ENCODE assay signal across 8 cellular contexts in genomic region chr4:140153744-140154571, GRCh38. TPM values are rescaled to one million over a fixed set of nuclear protein-coding genes. Genes with fewer than 3 reads are reported as not detected.
A peak's percentile ranks its signal among the peaks of the same experiment; 100 is the strongest.
DNase-seq lines count a peak whose midpoint lies in the region; ATAC-seq, FAIRE-seq and TF ChIP-seq lines count a peak whose summit lies in the region.

Gene MAML3, minus strand, starts transcription at chr4:140154184. Its CDS starts 857 bp downstream, at chr4:140153327.

- TF ChIP-seq CTCF in LNCaP clone FGC (IDR thresholded peaks at IDR 0.05; ENCODE audit: control insufficient read depth, extremely low read depth, insufficient read depth), result no peak
- peak in 3 of 6 experiments; percentile 2 to 25 (median 23) for TF ChIP-seq CTCF in esophagus squamous epithelium (IDR thresholded peaks at IDR 0.05)

- DNase-seq in C1 segment of cervical spinal cord (lab: John Stamatoyannopoulos, UW) (peak; percentile 39 to 98 (median 88)), LNCaP clone FGC (ENCODE audit: low read depth) (peak; percentile 90), RCC 7860 (ENCODE audit: low spot score) (peak; percentile 73), activated T-helper 1 cell treated with Interleukin-2 at 50 U/mL for 16 hours (ENCODE audit: low read depth) (peak; percentile 68), esophagus squamous epithelium (lab: John Stamatoyannopoulos, UW) (peak; percentile 31)
- peak; percentile 48 to 67 for DNase-seq in stimulated activated CD8-positive, alpha-beta memory T cell treated with anti-CD3 and anti-CD28 coated beads, Interleukin-4, amount 100 ng/mL, for 4 hours (ENCODE audit: low read depth in 2 of 2, low spot score in 1 of 2)

- no peaks in the 10 kb centered on the region for H3K9me3 ChIP-seq in esophagus squamous epithelium
- no peaks in the 10 kb centered on the region for H3K9me3 ChIP-seq in muscle layer of duodenum (ENCODE audit: control insufficient read depth in 1 of 2, low read length in 2 of 2)

- peak; percentile 37 for ATAC-seq in GM21619 (IDR thresholded peaks at IDR 0.05; ENCODE audit: unreplicated experiment)

- intact Hi-C loops in esophagus squamous epithelium (cut with DNase I), result loop anchor here (5.0 kb wide), 2 partner anchors 98 to 102 kb away; no protein-coding TSS in a partner anchor

- TF ChIP-seq POLR2A in esophagus squamous epithelium (IDR thresholded peaks at IDR 0.05), result peak in 3 of 4 donors; percentile 44 to 86 (median 83)

- peak within 1 kb of the TSS; percentile 64 for H3K4me3 ChIP-seq in LNCaP clone FGC (ENCODE audit: low read depth, low read length)
- peak within 1 kb of the TSS; percentile 58 to 85 (median 80) for H3K4me3 ChIP-seq in esophagus squamous epithelium
- H3K4me3 ChIP-seq in muscle layer of duodenum (ENCODE audit: low read depth in 1 of 2, low read length in 2 of 2), result peak within 1 kb of the TSS; percentile 70 to 92

- H3K36me3 ChIP-seq in esophagus squamous epithelium, result no peaks in the 10 kb centered on the region
- no peaks in the 10 kb centered on the region for H3K36me3 ChIP-seq in muscle layer of duodenum (ENCODE audit: control insufficient read depth in 1 of 2, insufficient read depth in 2 of 2, low read length in 2 of 2)

- H3K27ac ChIP-seq in esophagus squamous epithelium (peak within 1 kb of the TSS; percentile 94 to 99 (median 96)), muscle layer of duodenum (ENCODE audit: low read length) (peak within 1 kb of the TSS; percentile 93)

- H3K27me3 ChIP-seq in esophagus squamous epithelium, result no peaks in the 10 kb centered on the region
- no peaks in the 10 kb centered on the region for H3K27me3 ChIP-seq in muscle layer of duodenum (ENCODE audit: low read depth, low read length)

- peaks cover 0 to 38% (median 7%) of the 10 kb centered on the region in 3 donors for H3K4me1 ChIP-seq in esophagus squamous epithelium
- peaks cover 8% of the 10 kb centered on the region in 2 donors for H3K4me1 ChIP-seq in muscle layer of duodenum (ENCODE audit: control insufficient read depth in 1 of 2, insufficient read depth in 2 of 2, low read length in 2 of 2)

- 0% methylated on average over 41 to 56 of the region's 78 CpGs for WGBS in esophagus squamous epithelium, 2 donors

- FAIRE-seq in RCC 7860 (lab: Jason Lieb, UNC), result no peak

RNA-seq across cellular contexts. Expression of gene MAML3, which starts in this region (rescaled TPM):
- total RNA-seq in esophagus squamous epithelium, result 10 to 100 TPM in 2 of 4 donors, 1 to 10 TPM in 2; 6.9 to 14.2 (median 8.9) TPM

Comparison
In these comparisons a context has a peak if more than half of its experiments do, and no peak if none do; other contexts are left out.
1. Peak in every context shown above with its lines: DNase-seq, ATAC-seq, H3K4me3 ChIP-seq and H3K27ac ChIP-seq.
2. DNase-seq: peak in every context shown above with its lines; median percentile 90 in LNCaP clone FGC; 88 in C1 segment of cervical spinal cord; 73 in RCC 7860; 68 in activated T-helper 1 cell treated with Interleukin-2 at 50 U/mL for 16 hours; 58 in stimulated activated CD8-positive, alpha-beta memory T cell treated with anti-CD3 and anti-CD28 coated beads, Interleukin-4, amount 100 ng/mL, for 4 hours; 31 in esophagus squamous epithelium.